ENCODE assay signal across 11 cellular contexts in genomic region chr1:202656951-202657646, GRCh38. TPM values are rescaled to one million over a fixed set of nuclear protein-coding genes. Genes with fewer than 3 reads are reported as not detected.
A peak's percentile ranks its signal among the peaks of the same experiment; 100 is the strongest.
DNase-seq lines count a peak whose midpoint lies in the region; ATAC-seq and TF ChIP-seq lines count a peak whose summit lies in the region.
"Had no signal": no experiment of that assay in that cellular context is flagged by ENCODE, and none has a peak within 500 bp of the region (broad histone marks: within the 10 kb centered on the region; RNA-seq: fewer than 3 reads in every experiment).

No MANE protein-coding gene starts in this region.

- in situ Hi-C loops in brain microvascular endothelial cell (cut with HindIII; ENCODE audit: low pct_ligation_motif_present, low sequenced_read_pairs) = no loop called here

- TF ChIP-seq CTCF in brain microvascular endothelial cell (IDR thresholded peaks at IDR 0.05; ENCODE audit: low read depth, low read length, missing control alignments) (peak; percentile 68), left lung (IDR thresholded peaks at IDR 0.05) (no peak), right atrium auricular region (IDR thresholded peaks at IDR 0.05) (no peak)

- H3K9me3 ChIP-seq in left lung = no peaks in the 10 kb centered on the region
- no peaks in the 10 kb centered on the region for H3K9me3 ChIP-seq in right atrium auricular region
- H3K9me3 ChIP-seq: gastroesophageal sphincter had no signal

- DNase-seq in EH (ENCODE audit: low read depth) (peak; percentile 56), Kasumi-1 (lab: John Stamatoyannopoulos, UW) (peak; percentile 40 to 52), brain microvascular endothelial cell (peak; percentile 35), left lung (no peak), NOMO-1 treated with DMSO at 0.1 percent for 48 hours (lab: John Stamatoyannopoulos, UW; ENCODE audit: unreplicated experiment) (no peak), right atrium auricular region (ENCODE audit: low spot score) (no peak), midbrain (lab: John Stamatoyannopoulos, UW) (no peak)
- DNase-seq: NCI-H446 treated with DMSO at 0.1 percent for 48 hours had no signal

- peak; percentile 18 for ATAC-seq in left lung
- ATAC-seq in HG03039 (IDR thresholded peaks at IDR 0.05; ENCODE audit: unreplicated experiment) = no peak
- ATAC-seq: gastroesophageal sphincter had no signal

- H3K36me3 ChIP-seq in brain microvascular endothelial cell (replicated peaks) (no peaks in the 10 kb centered on the region), left lung (no peaks in the 10 kb centered on the region), right atrium auricular region (no peaks in the 10 kb centered on the region)
- H3K36me3 ChIP-seq: gastroesophageal sphincter had no signal

- no peak overlapping the region for H3K27ac ChIP-seq in brain microvascular endothelial cell
- no peak overlapping the region for H3K27ac ChIP-seq in left lung
- H3K27ac ChIP-seq in right atrium auricular region = no peak overlapping the region
- H3K27ac ChIP-seq: gastroesophageal sphincter, VCaP had no signal

- H3K27me3 ChIP-seq in brain microvascular endothelial cell (replicated peaks) (peaks cover 43% of the 10 kb centered on the region), left lung (peaks cover 4 to 100% of the 10 kb centered on the region in 2 donors), right atrium auricular region (no peaks in the 10 kb centered on the region)

- intact Hi-C loops in left lung (cut with DNase I) = no loop called here

- H3K4me1 ChIP-seq in left lung (no peaks in the 10 kb centered on the region), right atrium auricular region (no peaks in the 10 kb centered on the region)
- H3K4me1 ChIP-seq: gastroesophageal sphincter had no signal

- H3K4me3 ChIP-seq in brain microvascular endothelial cell (ENCODE audit: low read depth, low read length) = no peak overlapping the region
- H3K4me3 ChIP-seq in left lung = no peak overlapping the region
- H3K4me3 ChIP-seq in right atrium auricular region = no peak overlapping the region
- H3K4me3 ChIP-seq: gastroesophageal sphincter had no signal

RNA-seq across cellular contexts. Expression of gene SYT2, which starts 53.2 kb away (rescaled TPM):
- total RNA-seq in left lung = 1 to 10 TPM in 1 of 2 donors, not detected in 1; 1.1 TPM
- total RNA-seq in right atrium auricular region = not detected

Comparison
In these comparisons a context has a peak if more than half of its experiments do, and no peak if none do; other contexts are left out.
1. DNase-seq: peak in EH (single experiment), Kasumi-1 (2 of 2) and brain microvascular endothelial cell (single experiment); none in left lung (0 of 2), NOMO-1 treated with DMSO at 0.1 percent for 48 hours (single experiment), right atrium auricular region (single experiment) and midbrain (single experiment).